In genomic region chr1:64908567-64908966, GRCh38 we compare ENCODE assay signal across 16 cellular contexts.
"Had no signal": no experiment of that assay in that cellular context is flagged by ENCODE, and none has a peak within 500 bp of the region (broad histone marks: within the 10 kb centered on the region; RNA-seq: fewer than 3 reads in every experiment).

No MANE protein-coding gene starts in this region.

- H3K9me3 ChIP-seq: gastrocnemius medialis, tibial artery had no signal

- FAIRE-seq: islet of Langerhans, urothelium cell line had no signal

- H3K9me3 Mint-ChIP-seq: activated T-helper 17 cell treated with anti-CD3 and anti-CD28 coated beads, Interleukin-2, amount 50 U/mL, for 72 hours; endodermal cell; naive thymus-derived CD8-positive, alpha-beta T cell had no signal

- H3K4me3 ChIP-seq: gastrocnemius medialis, tibial artery had no signal

- H3K27ac ChIP-seq: gastrocnemius medialis, tibial artery had no signal

- H3K36me3 ChIP-seq: gastrocnemius medialis, tibial artery had no signal

- H3K27me3 ChIP-seq: gastrocnemius medialis, tibial artery had no signal

- H3K27ac Mint-ChIP-seq: endodermal cell had no signal

- DNase-seq: activated CD4-positive, alpha-beta T cell treated with anti-CD3 and anti-CD28 coated beads, Interleukin-2, amount 50 U/mL, for 1 hour; activated naive CD4-positive, alpha-beta T cell treated with anti-CD3 and anti-CD28 coated beads, Interleukin-2, amount 50 U/mL, for 16 hours; amniotic stem cell; cerebellar nuclear complex; endodermal cell; gastrocnemius medialis; naive thymus-derived CD8-positive, alpha-beta T cell; stimulated activated CD4-positive, alpha-beta T cell treated with anti-CD3 and anti-CD28 coated beads, Interleukin-4, amount 100 ng/mL, for 1 hour; stimulated activated naive CD4-positive, alpha-beta T cell; T1000; tibial artery had no signal

- H3K4me3 Mint-ChIP-seq: activated T-helper 17 cell treated with anti-CD3 and anti-CD28 coated beads, Interleukin-2, amount 50 U/mL, for 72 hours; endodermal cell had no signal

- ATAC-seq: activated CD4-positive, CD25-positive, alpha-beta regulatory T cell treated with anti-CD3 and anti-CD28 coated beads, Interleukin-2, amount 50 U/mL, for 24 hours; activated T-helper 17 cell treated with anti-CD3 and anti-CD28 coated beads, Interleukin-2, amount 50 U/mL, for 72 hours; gastrocnemius medialis; left lobe of liver; naive thymus-derived CD8-positive, alpha-beta T cell had no signal

- H3K27me3 Mint-ChIP-seq: activated T-helper 17 cell treated with anti-CD3 and anti-CD28 coated beads, Interleukin-2, amount 50 U/mL, for 72 hours; naive thymus-derived CD8-positive, alpha-beta T cell had no signal
